Comparison of ENCODE assay signal across 18 cellular contexts in genomic region chr13:28022848-28023518, GRCh38. TPM values are rescaled to one million over a fixed set of nuclear protein-coding genes. Genes with fewer than 3 reads are reported as not detected.
DNase-seq lines count a peak whose midpoint lies in the region; ATAC-seq and TF ChIP-seq lines count a peak whose summit lies in the region.
"Had no signal": no experiment of that assay in that cellular context is flagged by ENCODE, and none has a peak within 500 bp of the region (broad histone marks: within the 10 kb centered on the region; RNA-seq: fewer than 3 reads in every experiment).

No MANE protein-coding gene starts in this region.

- H3K9me3 ChIP-seq in Caco-2 (no peaks in the 10 kb centered on the region), vagina (no peaks in the 10 kb centered on the region)
- H3K9me3 ChIP-seq: BLaER1, gastroesophageal sphincter had no signal

- H3K36me3 ChIP-seq in Caco-2 (ENCODE audit: control insufficient read depth, insufficient read depth, low read length) (no peaks in the 10 kb centered on the region), vagina (no peaks in the 10 kb centered on the region)
- H3K36me3 ChIP-seq: gastroesophageal sphincter had no signal

- H3K27ac Mint-ChIP-seq in Caco-2 (ENCODE audit: unreplicated experiment), result peak overlapping the region; percentile 84
- H3K27ac Mint-ChIP-seq in nephron progenitor cell, result peak overlapping the region; percentile 53
- H3K27ac Mint-ChIP-seq in stimulated activated naive B cell treated with anti-CD40 and anti-IgM and Interleukin-4, amounts not matched to agents 10 μg/mL and 1 μg/mL and 100 μg/mL, for 72 hours, result no peak overlapping the region
- H3K27ac Mint-ChIP-seq: activated naive CD8-positive, alpha-beta T cell had no signal

- intact Hi-C loops in Caco-2 (cut with micrococcal nuclease; ENCODE audit: unreplicated experiment) (no loop called here), vagina (cut with DNase I) (no loop called here)

- CTCF ChIA-PET in Caco-2 (lab: Charles Lee), result no interaction called here

- POLR2A ChIA-PET in Caco-2 (lab: Charles Lee), result no interaction called here

- H3K4me3 ChIP-seq in Caco-2 (ENCODE audit: low read depth, low read length), result no peak overlapping the region
- no peak overlapping the region for H3K4me3 ChIP-seq in vagina
- H3K4me3 ChIP-seq: BLaER1, dorsolateral prefrontal cortex, gastroesophageal sphincter had no signal

- TF ChIP-seq POLR2A in vagina (IDR thresholded peaks at IDR 0.05), result no peak

- peaks cover 15% of the 10 kb centered on the region for H3K4me1 Mint-ChIP-seq in Caco-2 (ENCODE audit: low read depth, unreplicated experiment)
- peaks cover 27% of the 10 kb centered on the region for H3K4me1 Mint-ChIP-seq in nephron progenitor cell
- peaks cover 0 to 5% of the 10 kb centered on the region in 2 donors for H3K4me1 Mint-ChIP-seq in stimulated activated naive B cell treated with anti-CD40 and anti-IgM and Interleukin-4, amounts not matched to agents 10 μg/mL and 1 μg/mL and 100 μg/mL, for 72 hours

- H3K27me3 ChIP-seq in Caco-2 (replicated peaks; ENCODE audit: control insufficient read depth, insufficient read depth, low read length), result no peaks in the 10 kb centered on the region
- H3K27me3 ChIP-seq in vagina, result no peaks in the 10 kb centered on the region
- H3K27me3 ChIP-seq: BLaER1, dorsolateral prefrontal cortex had no signal

- H3K9me3 Mint-ChIP-seq in Caco-2 (ENCODE audit: unreplicated experiment) (peaks cover 10% of the 10 kb centered on the region), nephron progenitor cell (no peaks in the 10 kb centered on the region)
- peaks cover 0 to 4% of the 10 kb centered on the region in 2 donors for H3K9me3 Mint-ChIP-seq in stimulated activated naive B cell treated with anti-CD40 and anti-IgM and Interleukin-4, amounts not matched to agents 10 μg/mL and 1 μg/mL and 100 μg/mL, for 72 hours

- BruUV-seq in Caco-2 (replicated peaks; lab: Mats Ljungman, UMichigan), result no TSS peak

- ATAC-seq in HG02678 (IDR thresholded peaks at IDR 0.05; ENCODE audit: unreplicated experiment), result no peak
- ATAC-seq in stimulated activated naive B cell treated with anti-CD40 and anti-IgM and Interleukin-4, amounts not matched to agents 10 μg/mL and 1 μg/mL and 100 μg/mL, for 72 hours (replicated peaks), result no peak
- ATAC-seq: gastroesophageal sphincter had no signal

- H3K4me3 Mint-ChIP-seq in Caco-2 (ENCODE audit: unreplicated experiment), result peak overlapping the region; percentile 25
- no peak overlapping the region for H3K4me3 Mint-ChIP-seq in nephron progenitor cell
- no peak overlapping the region for H3K4me3 Mint-ChIP-seq in stimulated activated naive B cell treated with anti-CD40 and anti-IgM and Interleukin-4, amounts not matched to agents 10 μg/mL and 1 μg/mL and 100 μg/mL, for 72 hours
- H3K4me3 Mint-ChIP-seq: activated naive CD8-positive, alpha-beta T cell had no signal

- H3K27ac ChIP-seq in vagina, result no peak overlapping the region
- H3K27ac ChIP-seq: BLaER1, dorsolateral prefrontal cortex, gastroesophageal sphincter had no signal

- TF ChIP-seq CTCF in Caco-2 (IDR thresholded peaks at IDR 0.05; ENCODE audit: insufficient read depth in 1 of 2, low read depth in 1 of 2, low read length in 1 of 2, severe bottlenecking in 1 of 2, unreplicated experiment in 1 of 2) (no peak), nephron progenitor cell (IDR thresholded peaks at IDR 0.05) (no peak), vagina (IDR thresholded peaks at IDR 0.05) (no peak)

- peaks cover 27% of the 10 kb centered on the region for H3K4me1 ChIP-seq in Caco-2
- no peaks in the 10 kb centered on the region for H3K4me1 ChIP-seq in vagina
- H3K4me1 ChIP-seq: gastroesophageal sphincter had no signal

- H3K27me3 Mint-ChIP-seq in Caco-2 (ENCODE audit: insufficient read depth, unreplicated experiment) (no peaks in the 10 kb centered on the region), nephron progenitor cell (ENCODE audit: low read depth, poor library complexity) (peaks cover 6% of the 10 kb centered on the region)
- no peaks in the 10 kb centered on the region for H3K27me3 Mint-ChIP-seq in stimulated activated naive B cell treated with anti-CD40 and anti-IgM and Interleukin-4, amounts not matched to agents 10 μg/mL and 1 μg/mL and 100 μg/mL, for 72 hours
- H3K27me3 Mint-ChIP-seq: activated naive CD8-positive, alpha-beta T cell had no signal

- H3K36me3 Mint-ChIP-seq in Caco-2 (ENCODE audit: insufficient read depth, unreplicated experiment) (no peaks in the 10 kb centered on the region), nephron progenitor cell (ENCODE audit: low read depth) (no peaks in the 10 kb centered on the region)
- no peaks in the 10 kb centered on the region for H3K36me3 Mint-ChIP-seq in stimulated activated naive B cell treated with anti-CD40 and anti-IgM and Interleukin-4, amounts not matched to agents 10 μg/mL and 1 μg/mL and 100 μg/mL, for 72 hours
- H3K36me3 Mint-ChIP-seq: activated naive CD8-positive, alpha-beta T cell had no signal

- DNase-seq in Caco-2, result peak; percentile 56 to 60
- DNase-seq in NCI-H2029 (lab: John Stamatoyannopoulos, UW), result peak; percentile 13
- DNase-seq in ecto neural progenitor cell (ENCODE audit: low spot score), result peak; percentile 48
- peak; percentile 10 for DNase-seq in nephron progenitor cell
- DNase-seq in vagina (ENCODE audit: extremely low spot score in 2 of 2), result no peak
- no peak for DNase-seq in NCI-H524 treated with DMSO at 0.1 percent for 48 hours (lab: John Stamatoyannopoulos, UW)
- no peak for DNase-seq in stimulated activated naive B cell treated with anti-CD40 and anti-IgM and Interleukin-4, amounts not matched to agents 10 μg/mL and 1 μg/mL and 100 μg/mL, for 72 hours
- DNase-seq: Kasumi-1; NCI-H2171 treated with DMSO at 0.1 percent for 48 hours; stimulated activated CD4-positive, alpha-beta T cell treated with anti-CD3 and anti-CD28 coated beads, Interleukin-1b, Interleukin-23, amount 100 ng/mL, for 48 hours had no signal

RNA-seq across cellular contexts. Expression of gene URAD, which starts 34.5 kb away (rescaled TPM):
- total RNA-seq in Caco-2 (2022), result 5.2 and 8.1 TPM in 2 replicates
- not detected for total RNA-seq in vagina
- total RNA-seq: activated CD8-positive, alpha-beta memory T cell treated with anti-CD3 and anti-CD28 coated beads for 36 hours; gastroesophageal sphincter; left lobe of liver had no signal

RNA-seq across cellular contexts. Expression of gene CDX2, which starts 53.9 kb away (rescaled TPM):
- total RNA-seq in Caco-2 (2022), result 104 and 109 TPM in 2 replicates
- not detected for total RNA-seq in vagina
- total RNA-seq: activated CD8-positive, alpha-beta memory T cell treated with anti-CD3 and anti-CD28 coated beads for 36 hours; gastroesophageal sphincter; left lobe of liver; omental fat pad had no signal

Comparison
In these comparisons a context has a peak if more than half of its experiments do, and no peak if none do; other contexts are left out.
1. DNase-seq: peak in Caco-2 (2 of 2), NCI-H2029 (single experiment), ecto neural progenitor cell (single experiment) and nephron progenitor cell (single experiment); none in vagina (0 of 2), NCI-H524 treated with DMSO at 0.1 percent for 48 hours (single experiment) and stimulated activated naive B cell treated with anti-CD40 and anti-IgM and Interleukin-4, amounts not matched to agents 10 μg/mL and 1 μg/mL and 100 μg/mL, for 72 hours (single experiment).
2. RNA of gene CDX2, which starts 53.9 kb away (total RNA-seq): 104 to 109 TPM in Caco-2; not detected in vagina (single experiment); every median in the first group is over 100 times any median in the second.